11 cellular contexts compared by ENCODE assay signal in the genomic region with DNA sequence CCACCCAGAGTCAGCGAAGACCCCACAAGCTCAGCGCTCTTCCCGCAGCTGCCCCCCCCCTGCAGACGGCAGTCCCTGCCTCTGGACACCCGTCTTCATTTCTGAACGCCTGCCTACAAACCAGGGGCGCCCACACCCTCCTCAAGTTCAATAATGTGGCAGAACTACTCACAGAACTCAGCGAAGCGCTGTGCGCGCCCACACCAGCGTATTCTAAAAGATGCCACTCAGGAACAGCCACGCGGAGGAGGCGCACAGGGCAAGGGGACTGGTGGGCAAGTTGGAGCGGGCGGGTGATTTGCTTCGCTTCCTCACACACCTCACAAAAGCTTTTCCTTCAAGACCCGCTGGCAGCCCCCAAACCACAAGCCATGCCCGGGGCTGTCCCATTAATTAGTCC. TPM values are rescaled to one million over a fixed set of nuclear protein-coding genes. Genes with fewer than 3 reads are reported as not detected.
DNase-seq lines count a peak whose midpoint lies in the region; ATAC-seq and TF ChIP-seq lines count a peak whose summit lies in the region.
"Not testable (repeated sequence)": the region's sequence is repeated elsewhere in the genome, so short reads cannot be mapped to it uniquely, and the experiment has no call there.
"Had no signal": no experiment of that assay in that cellular context is flagged by ENCODE, and none has a peak within 500 bp of the region (broad histone marks: within the 10 kb centered on the region; RNA-seq: fewer than 3 reads in every experiment).

No MANE protein-coding gene starts in this region.

- intact Hi-C loops in heart left ventricle (cut with DNase I), result not testable (repeated sequence)

- H3K9me2 ChIP-seq in Karpas-422 (replicated peaks; ENCODE audit: insufficient read depth, low read length), result not testable (repeated sequence)

- TF ChIP-seq POLR2A in heart left ventricle (IDR thresholded peaks at IDR 0.05), result not testable (repeated sequence)

- not testable (repeated sequence) for DNase-seq in AG10803 (ENCODE audit: low read depth); heart left ventricle; osteoblast (ENCODE audit: insufficient read length, low spot score, missing footprints)
- peak; percentile 15 for DNase-seq in Karpas-422
- DNase-seq in brain microvascular endothelial cell, result peak; percentile 2
- peak; percentile 3 for DNase-seq in epithelial cell of esophagus (ENCODE audit: low read depth)

- H3K9ac ChIP-seq in Karpas-422 (ENCODE audit: low read length); liver (ENCODE audit: low read depth in 1 of 2, low read length in 2 of 2); subcutaneous abdominal adipose tissue (ENCODE audit: low read length in 5 of 5): not testable (repeated sequence)

- H4K20me1 ChIP-seq in Karpas-422 (ENCODE audit: insufficient read depth, low read depth, low read length); osteoblast (ENCODE audit: insufficient read depth, low read length): not testable (repeated sequence)

- TF ChIP-seq RAD21 in liver (IDR thresholded peaks at IDR 0.05), result not testable (repeated sequence)

- peaks cover 27% of the 10 kb centered on the region for H3K4me1 ChIP-seq in Karpas-422 (ENCODE audit: low read length)
- H3K4me1 ChIP-seq in heart left ventricle, result peaks cover 0 to 13% (median 0%) of the 10 kb centered on the region in 12 donors
- H3K4me1 ChIP-seq in liver (ENCODE audit: control insufficient read depth in 4 of 4, insufficient read depth in 4 of 4, low read length in 3 of 4); osteoblast (ENCODE audit: insufficient read depth, low read length); subcutaneous abdominal adipose tissue (ENCODE audit: control insufficient read depth in 5 of 5, insufficient read depth in 5 of 5, low read length in 5 of 5): not testable (repeated sequence)

- H2AFZ ChIP-seq in Karpas-422 (ENCODE audit: low read length), result not testable (repeated sequence)
- peak overlapping the region; percentile 85 for H2AFZ ChIP-seq in osteoblast (ENCODE audit: low read length)

- H3K4me3 ChIP-seq in AG10803 (ENCODE audit: low read length) (peak overlapping the region; percentile 45), brain microvascular endothelial cell (ENCODE audit: low read depth, low read length) (peak overlapping the region; percentile 73), epithelial cell of esophagus (ENCODE audit: low read length) (peak overlapping the region; percentile 84), heart left ventricle (peak overlapping the region in 11 of 12 donors; percentile 7 to 55 (median 51)), liver (ENCODE audit: low read depth in 1 of 3, low read length in 3 of 3) (peak overlapping the region in 2 of 3 donors; percentile 34 to 37), osteoblast (ENCODE audit: insufficient read depth, low read length) (peak overlapping the region; percentile 72), subcutaneous abdominal adipose tissue (ENCODE audit: low read depth in 1 of 5, low read length in 5 of 5) (peak overlapping the region in 3 of 5 donors; percentile 50 to 60 (median 55))
- not testable (repeated sequence) for H3K4me3 ChIP-seq in Karpas-422 (ENCODE audit: low read length)

- not testable (repeated sequence) for H3K27me3 ChIP-seq in Karpas-422 (ENCODE audit: low read length); brain microvascular endothelial cell (replicated peaks); liver (ENCODE audit: control insufficient read depth in 4 of 4, insufficient read depth in 4 of 4, low read length in 3 of 4); osteoblast (ENCODE audit: insufficient read depth, low read length)
- peaks cover 0 to 26% (median 8%) of the 10 kb centered on the region in 9 donors for H3K27me3 ChIP-seq in heart left ventricle
- peaks cover 0 to 13% (median 7%) of the 10 kb centered on the region in 5 donors for H3K27me3 ChIP-seq in subcutaneous abdominal adipose tissue (ENCODE audit: control insufficient read depth in 5 of 5, insufficient read depth in 4 of 5, low read length in 5 of 5)

- H3K4me2 ChIP-seq in Karpas-422 (ENCODE audit: low read depth, low read length, poor library complexity, severe bottlenecking), result not testable (repeated sequence)
- H3K4me2 ChIP-seq in osteoblast (ENCODE audit: insufficient read depth, low read length), result peak overlapping the region; percentile 71

- not testable (repeated sequence) for H3K79me2 ChIP-seq in Karpas-422 (ENCODE audit: low read length); osteoblast (ENCODE audit: insufficient read depth, low read length)

- not testable (repeated sequence) for ATAC-seq in heart left ventricle

- in situ Hi-C loops in brain microvascular endothelial cell (cut with HindIII; ENCODE audit: low pct_ligation_motif_present, low sequenced_read_pairs), result not testable (repeated sequence)

- peaks cover 13% of the 10 kb centered on the region; the same call in 1 of the 2 replicates for H3K36me3 ChIP-seq in Karpas-422 (ENCODE audit: insufficient read depth, low read length)
- not testable (repeated sequence) for H3K36me3 ChIP-seq in brain microvascular endothelial cell (replicated peaks); heart left ventricle; liver (ENCODE audit: control insufficient read depth in 4 of 4, insufficient read depth in 3 of 4, low read depth in 1 of 4, low read length in 3 of 4); osteoblast (ENCODE audit: insufficient read depth, low read length); subcutaneous abdominal adipose tissue (ENCODE audit: control insufficient read depth in 5 of 5, insufficient read depth in 5 of 5, low read length in 5 of 5)

- not testable (repeated sequence) for H3K27ac ChIP-seq in Karpas-422 (ENCODE audit: low read length); brain microvascular endothelial cell; heart left ventricle; liver (ENCODE audit: low read depth in 1 of 2, low read length in 2 of 2); osteoblast (ENCODE audit: low read depth, low read length); subcutaneous abdominal adipose tissue (ENCODE audit: low read depth, low read length)

- TF ChIP-seq CTCF in AG10803 (conservative IDR thresholded peaks at IDR 0.05; ENCODE audit: low read length); brain microvascular endothelial cell (IDR thresholded peaks at IDR 0.05; ENCODE audit: low read depth, low read length, missing control alignments); epithelial cell of esophagus (IDR thresholded peaks at IDR 0.05; ENCODE audit: insufficient read depth, low read depth, low read length, missing control alignments); heart left ventricle (IDR thresholded peaks at IDR 0.05); liver (IDR thresholded peaks at IDR 0.05; ENCODE audit: low read depth, low read length, missing input control); osteoblast (IDR thresholded peaks at IDR 0.05; ENCODE audit: extremely low read depth, low read depth, low read length): not testable (repeated sequence)

- 6 to 17% (median 8%) methylated on average over 14 to 20 of the region's 20 CpGs for WGBS in heart left ventricle, 4 donors
- WGBS in liver, result 10% methylated on average over 20 of the region's 20 CpGs

- H3K9me3 ChIP-seq in Karpas-422 (ENCODE audit: low read length), result peaks cover 27% of the 10 kb centered on the region
- H3K9me3 ChIP-seq in heart left ventricle, result peaks cover 0 to 35% (median 0%) of the 10 kb centered on the region in 12 donors
- H3K9me3 ChIP-seq in liver (ENCODE audit: control insufficient read depth in 4 of 4, low read length in 3 of 4), result peaks cover 9 to 43% (median 11%) of the 10 kb centered on the region in 4 donors
- H3K9me3 ChIP-seq in osteoblast (ENCODE audit: low read depth, low read length), result not testable (repeated sequence)
- H3K9me3 ChIP-seq in subcutaneous abdominal adipose tissue (ENCODE audit: control insufficient read depth in 5 of 5, low read length in 5 of 5), result peaks cover 7 to 39% (median 30%) of the 10 kb centered on the region in 5 donors

RNA-seq across cellular contexts. Expression of a gene that starts 0.8 kb away (rescaled TPM):
- total RNA-seq in Karpas-422 (2014; rRNA removed; shearing (Covaris generic); ENCODE audit: low replicate concordance), result 0.25 and 1.0 TPM in 2 replicates
- total RNA-seq in heart left ventricle (under 1 TPM in 1 of 9 donors, not detected in 8; 0.32 TPM), liver (under 1 TPM in 1 of 2 donors, not detected in 1; 0.89 TPM), osteoblast (0.59 and 0.72 TPM in 2 replicates)
- polyA plus RNA-seq in heart left ventricle (under 1 TPM; 0.04 to 0.08 TPM), liver (not detected)
- total RNA-seq: activated B cell treated with CpG ODN at 0.5 μM for 24 hours; CD4-positive, CD25-positive, alpha-beta regulatory T cell had no signal
- polyA plus RNA-seq: A549; CD4-positive, CD25-positive, alpha-beta regulatory T cell had no signal

RNA-seq across cellular contexts. Expression of a gene that starts 33.1 kb away (rescaled TPM):
- total RNA-seq in Karpas-422 (2014; rRNA removed; shearing (Covaris generic); ENCODE audit: low replicate concordance), result 71.9 and 133 TPM in 2 replicates
- total RNA-seq in heart left ventricle (10 to 100 TPM in 2 of 9 donors, 1 to 10 TPM in 7; 3.3 to 12.5 (median 8.7) TPM), liver (10 to 100 TPM; 12.4 to 15.4 TPM), osteoblast (15.2 and 20.6 TPM in 2 replicates)
- polyA plus RNA-seq in heart left ventricle (1 to 10 TPM; 2.6 to 3.0 TPM), liver (1 to 10 TPM; 2.1 to 3.1 TPM)
